ENCODE assay signal across 20 cellular contexts in the genomic region with DNA sequence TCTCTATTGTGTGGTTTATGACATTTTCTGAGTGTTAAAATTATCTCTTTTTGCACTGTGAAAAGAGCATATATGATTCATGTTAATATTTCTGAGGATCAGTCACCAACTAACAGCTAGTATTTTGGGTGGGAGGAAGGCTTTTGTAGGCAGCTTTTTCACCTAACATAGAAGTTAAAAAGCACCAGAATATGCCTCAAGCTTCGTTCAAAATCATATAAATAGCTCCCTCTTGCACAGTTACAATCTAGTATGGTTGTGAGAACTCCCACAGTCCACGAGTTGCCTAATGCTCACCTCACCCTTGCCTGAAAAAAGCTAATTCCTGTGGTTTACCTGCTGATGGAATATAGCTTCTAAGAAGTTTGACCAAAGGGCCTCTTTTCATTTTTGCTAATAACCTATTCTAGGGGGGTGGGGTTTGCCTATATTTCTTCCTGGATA.
DNase-seq lines count a peak whose midpoint lies in the region; TF ChIP-seq lines count a peak whose summit lies in the region.
"Had no signal": no experiment of that assay in that cellular context is flagged by ENCODE, and none has a peak within 500 bp of the region (broad histone marks: within the 10 kb centered on the region; RNA-seq: fewer than 3 reads in every experiment).

No MANE protein-coding gene starts in this region.

- H3K36me3 ChIP-seq in mucosa of rectum (ENCODE audit: control insufficient read depth in 2 of 2, insufficient read depth in 2 of 2, low read length in 2 of 2) (no peaks in the 10 kb centered on the region), tibial artery (no peaks in the 10 kb centered on the region)
- H3K36me3 ChIP-seq: heart right ventricle, pancreas had no signal

- intact Hi-C loops in tibial artery (cut with DNase I; ENCODE audit: low total_unique reads): no loop called here

- H3K27me3 ChIP-seq in mucosa of rectum (ENCODE audit: control insufficient read depth in 2 of 2, insufficient read depth in 2 of 2, low read length in 2 of 2) (no peaks in the 10 kb centered on the region), tibial artery (no peaks in the 10 kb centered on the region)
- H3K27me3 ChIP-seq: heart right ventricle, pancreas, spleen had no signal

- no peak overlapping the region for H3K4me3 ChIP-seq in choroid plexus epithelial cell (ENCODE audit: low read depth, low read length)
- no peak overlapping the region for H3K4me3 ChIP-seq in mucosa of rectum (ENCODE audit: low read length in 2 of 2)
- no peak overlapping the region for H3K4me3 ChIP-seq in tibial artery
- H3K4me3 ChIP-seq: GM12878, heart right ventricle, mucosa of descending colon, pancreas, spleen had no signal

- H3K9me3 ChIP-seq in mucosa of rectum (ENCODE audit: control insufficient read depth in 2 of 2, low read length in 2 of 2) (no peaks in the 10 kb centered on the region), tibial artery (no peaks in the 10 kb centered on the region)
- H3K9me3 ChIP-seq: heart right ventricle, mucosa of descending colon, pancreas, spleen had no signal

- H3K4me1 ChIP-seq in mucosa of rectum (ENCODE audit: control insufficient read depth in 2 of 2, insufficient read depth in 2 of 2, low read length in 2 of 2): peaks cover 12 to 13% of the 10 kb centered on the region in 2 donors
- H3K4me1 ChIP-seq in tibial artery: peaks cover 0 to 43% (median 18%) of the 10 kb centered on the region in 4 donors
- H3K4me1 ChIP-seq: pancreas had no signal

- peak overlapping the region in 1 of 2 donors; percentile 50 for H3K9ac ChIP-seq in mucosa of rectum (ENCODE audit: low read depth in 1 of 2, low read length in 2 of 2)

- DNase-seq in M059J (ENCODE audit: low read depth): peak; percentile 44
- DNase-seq in choroid plexus epithelial cell (ENCODE audit: low read depth): peak; percentile 56
- no peak for DNase-seq in tibial artery
- no peak for DNase-seq in stimulated activated CD4-positive, alpha-beta T cell treated with anti-CD3 and anti-CD28 coated beads, Interleukin-12 subunit alpha, Interleukin-12 subunit beta, amount 100 ng/mL, for 4 hours
- DNase-seq in NCI-H446 (lab: John Stamatoyannopoulos, UW): no peak
- no peak for DNase-seq in KG1 (lab: John Stamatoyannopoulos, UW)
- DNase-seq in SKM-1 (lab: John Stamatoyannopoulos, UW; ENCODE audit: unreplicated experiment): no peak
- DNase-seq: activated effector memory CD4-positive, alpha-beta T cell treated with Interleukin-2 at 50 U/mL for 16 hours; cortex of kidney; H9; heart right ventricle; Kasumi-1; kidney; NCI-H1436 treated with DMSO at 0.1 percent for 48 hours; NCI-H510A; pancreas; spleen had no signal

- peak overlapping the region; percentile 82 to 86 for H3K27ac ChIP-seq in mucosa of rectum (ENCODE audit: low read depth in 2 of 2, low read length in 2 of 2)
- H3K27ac ChIP-seq in tibial artery: peak overlapping the region; percentile 12 to 38
- H3K27ac ChIP-seq: pancreas had no signal

- TF ChIP-seq CTCF in choroid plexus epithelial cell (conservative IDR thresholded peaks at IDR 0.05; ENCODE audit: low read depth, low read length) (no peak), tibial artery (IDR thresholded peaks at IDR 0.05) (no peak)

Comparison
In these comparisons a context has a peak if more than half of its experiments do, and no peak if none do; other contexts are left out.
1. DNase-seq: peak in M059J (single experiment) and choroid plexus epithelial cell (single experiment); none in tibial artery (0 of 2), stimulated activated CD4-positive, alpha-beta T cell treated with anti-CD3 and anti-CD28 coated beads, Interleukin-12 subunit alpha, Interleukin-12 subunit beta, amount 100 ng/mL, for 4 hours (single experiment), NCI-H446 (0 of 2), KG1 (single experiment) and SKM-1 (single experiment).